In genomic region chr9:16385590-16386578, GRCh38 we compare ENCODE assay signal across 14 cellular contexts.
DNase-seq lines count a peak whose midpoint lies in the region; ATAC-seq and TF ChIP-seq lines count a peak whose summit lies in the region.
"Had no signal": no experiment of that assay in that cellular context is flagged by ENCODE, and none has a peak within 500 bp of the region (broad histone marks: within the 10 kb centered on the region; RNA-seq: fewer than 3 reads in every experiment).

No MANE protein-coding gene starts in this region.

- H3K27me3 ChIP-seq in right atrium auricular region = no peaks in the 10 kb centered on the region
- H3K27me3 ChIP-seq in foreskin keratinocyte = no peaks in the 10 kb centered on the region
- no peaks in the 10 kb centered on the region for H3K27me3 ChIP-seq in upper lobe of left lung
- H3K27me3 ChIP-seq: heart left ventricle, SJCRH30 had no signal

- TF ChIP-seq POLR2A in upper lobe of left lung (IDR thresholded peaks at IDR 0.05) = no peak

- H3K4me1 ChIP-seq in right atrium auricular region = no peaks in the 10 kb centered on the region
- H3K4me1 ChIP-seq in foreskin keratinocyte = peaks cover 15% of the 10 kb centered on the region
- no peaks in the 10 kb centered on the region for H3K4me1 ChIP-seq in upper lobe of left lung

- no peak overlapping the region for H3K27ac ChIP-seq in right atrium auricular region
- H3K27ac ChIP-seq in foreskin keratinocyte = no peak overlapping the region
- no peak overlapping the region for H3K27ac ChIP-seq in upper lobe of left lung
- H3K27ac ChIP-seq: SJCRH30, WERI-Rb-1 had no signal

- no peak for TF ChIP-seq EP300 in upper lobe of left lung (IDR thresholded peaks at IDR 0.05)

- ATAC-seq in Right ventricle myocardium superior (ENCODE audit: poor library complexity) (peak; percentile 36), foreskin keratinocyte (peak; percentile 85), upper lobe of left lung (ENCODE audit: low FRiP score in 2 of 2) (peak; percentile 22 to 78)

- H3K36me3 ChIP-seq in right atrium auricular region (no peaks in the 10 kb centered on the region), upper lobe of left lung (no peaks in the 10 kb centered on the region)
- H3K36me3 ChIP-seq: heart left ventricle, SJCRH30, WERI-Rb-1 had no signal

- H3K9me3 ChIP-seq in right atrium auricular region (peaks cover 0 to 13% of the 10 kb centered on the region in 2 donors), upper lobe of left lung (no peaks in the 10 kb centered on the region)

- 79 to 80% methylated on average over 3 of the region's 3 CpGs for WGBS in upper lobe of left lung, 2 donors

- TF ChIP-seq CTCF in right atrium auricular region (IDR thresholded peaks at IDR 0.05) = no peak
- no peak for TF ChIP-seq CTCF in foreskin keratinocyte (conservative IDR thresholded peaks at IDR 0.05)
- no peak for TF ChIP-seq CTCF in upper lobe of left lung (IDR thresholded peaks at IDR 0.05)

- H3K4me3 ChIP-seq in right atrium auricular region = no peak overlapping the region
- H3K4me3 ChIP-seq in upper lobe of left lung = no peak overlapping the region
- H3K4me3 ChIP-seq: heart left ventricle, SJCRH30 had no signal

- intact Hi-C loops in Right ventricle myocardium superior (cut with DNase I) = no loop called here

- DNase-seq in Right ventricle myocardium superior = no peak
- DNase-seq in right atrium auricular region (ENCODE audit: low spot score) = no peak
- DNase-seq in amniotic epithelial cell (ENCODE audit: low read depth) = peak; percentile 72
- peak; percentile 44 to 69 for DNase-seq in foreskin keratinocyte
- no peak for DNase-seq in upper lobe of left lung
- no peak for DNase-seq in stimulated activated naive CD4-positive, alpha-beta T cell (lab: John Stamatoyannopoulos, UW)
- DNase-seq in retina = no peak
- DNase-seq in SHP77 treated with DMSO at 0.1 percent for 48 hours (lab: John Stamatoyannopoulos, UW) = no peak
- DNase-seq: activated CD8-positive, alpha-beta memory T cell treated with anti-CD3 and anti-CD28 coated beads, Interleukin-2, amount 50 U/mL, for 4 hours; heart left ventricle; NCI-H1436; NCI-H526 had no signal

Comparison
In these comparisons a context has a peak if more than half of its experiments do, and no peak if none do; other contexts are left out.
1. DNase-seq: peak in amniotic epithelial cell (single experiment) and foreskin keratinocyte (2 of 2); none in Right ventricle myocardium superior (single experiment), right atrium auricular region (single experiment), upper lobe of left lung (0 of 2), stimulated activated naive CD4-positive, alpha-beta T cell (0 of 6), retina (single experiment) and SHP77 treated with DMSO at 0.1 percent for 48 hours (single experiment).
2. Peak in every context shown above with its lines, with median percentiles within 50 percentile points of each other: ATAC-seq.